Comparison of ENCODE assay signal across 8 cellular contexts in genomic region chr18:32158108-32158624, GRCh38. TPM values are rescaled to one million over a fixed set of nuclear protein-coding genes. Genes with fewer than 3 reads are reported as not detected.
DNase-seq lines count a peak whose midpoint lies in the region; ATAC-seq, FAIRE-seq and TF ChIP-seq lines count a peak whose summit lies in the region.

No MANE protein-coding gene starts in this region.

- no TSS peak for BruUV-seq in HepG2 (replicated peaks; lab: Mats Ljungman, UMichigan)

- no peaks in the 10 kb centered on the region for H3K36me3 Mint-ChIP-seq in CD14-positive monocyte

- CTCF ChIA-PET in HepG2 (lab: Yijun Ruan, JAX; ENCODE audit: low intra/inter-chr PET ratio, low total read pairs), result interaction anchor here (1.2 to 3.8 kb wide), 3 partner anchors 113 to 393 kb away, joined by 3 to 84 read pairs (median 5); no protein-coding TSS in a partner anchor

- TF ChIP-seq RAD21 in HepG2 (CRISPR knock-in tag; IDR thresholded peaks at IDR 0.05), result peak; percentile 82

- POLR2A ChIA-PET in HepG2 (lab: Yijun Ruan, JAX), result interaction anchor here (0.9 to 1.2 kb wide), 2 partner anchors 114 to 313 kb away, joined by 3 to 4 read pairs; partner anchors contain the start of gene GAREM1

- H3K79me2 ChIP-seq in HepG2 (ENCODE audit: insufficient read depth, low read length), result no peaks in the 10 kb centered on the region

- WGBS in HepG2 (ENCODE audit: low lambda C conversion rate), result 3% methylated on average over 22 of the region's 22 CpGs

- intact Hi-C loops in CD14-positive monocyte (cut with micrococcal nuclease) (no loop called here), colonic mucosa (cut with DNase I) (loop anchor here (2.0 to 5.0 kb wide), 3 partner anchors 109 to 395 kb away; partner anchors contain the start of gene GAREM1), HepG2 (cut with micrococcal nuclease; ENCODE audit: unreplicated experiment) (loop anchor here (1.0 to 5.0 kb wide), 6 partner anchors 81 to 391 kb away; partner anchors contain the start of gene GAREM1)

- peak overlapping the region; percentile 51 to 86 for H3K4me3 Mint-ChIP-seq in CD14-positive monocyte

- peak; percentile 82 for FAIRE-seq in HepG2 (lab: Jason Lieb, UNC)

- TF ChIP-seq EP300 in HepG2 (IDR thresholded peaks at IDR 0.05; ENCODE audit: low read depth in 2 of 2, low read length in 2 of 2) (no peak), HepG2 (CRISPR knock-in tag; IDR thresholded peaks at IDR 0.05; ENCODE audit: borderline replicate concordance) (no peak)

- H3K9ac ChIP-seq in colonic mucosa (ENCODE audit: low read depth in 2 of 2, low read length in 2 of 2) (no peak overlapping the region), HepG2 (ENCODE audit: insufficient read depth, low read depth, low read length) (no peak overlapping the region)

- no peaks in the 10 kb centered on the region for H4K20me1 ChIP-seq in HepG2 (ENCODE audit: insufficient read depth, low read length)

- peaks cover 25% of the 10 kb centered on the region for H3K4me1 Mint-ChIP-seq in CD14-positive monocyte

- no peaks in the 10 kb centered on the region for H3K36me3 ChIP-seq in colonic mucosa
- no peaks in the 10 kb centered on the region for H3K36me3 ChIP-seq in HepG2 (replicated peaks in 1 of 2; ENCODE audit: control insufficient read depth in 1 of 2, insufficient read depth in 2 of 2, low read length in 2 of 2)

- ATAC-seq in GM19351 (IDR thresholded peaks at IDR 0.05; ENCODE audit: unreplicated experiment), result peak; percentile 92
- peak; percentile 83 for ATAC-seq in HG03460 (IDR thresholded peaks at IDR 0.05; ENCODE audit: unreplicated experiment)
- peak; percentile 98 for ATAC-seq in HepG2

- H3K4me3 ChIP-seq in colonic mucosa (peak overlapping the region; percentile 9), HepG2 (replicated peaks in 1 of 3; ENCODE audit: insufficient read depth in 1 of 3, low read depth in 2 of 3, low read length in 3 of 3) (peak overlapping the region in 2 of 3 experiments; percentile 40 to 57; a peak in 3 of 6 replicates)

- peaks cover 2 to 15% (median 8%) of the 10 kb centered on the region in 7 donors for H3K9me3 Mint-ChIP-seq in CD14-positive monocyte

- TF ChIP-seq POLR2A in HepG2 (IDR thresholded peaks at IDR 0.05; ENCODE audit: insufficient read depth in 1 of 2, low read depth in 2 of 2, low read length in 2 of 2), result no peak

- H2AFZ ChIP-seq in HepG2 (ENCODE audit: low read length), result peak overlapping the region; percentile 52

- H3K27ac ChIP-seq in colonic mucosa, result peak overlapping the region; percentile 41
- no peak overlapping the region for H3K27ac ChIP-seq in HepG2 (ENCODE audit: extremely low read length, insufficient read depth, low read length)

- peak overlapping the region; percentile 95 for H3K4me2 ChIP-seq in HepG2 (ENCODE audit: low read depth, low read length)

- H3K4me1 ChIP-seq in colonic mucosa (no peaks in the 10 kb centered on the region), HepG2 (ENCODE audit: insufficient read depth, low read length) (peaks cover 6% of the 10 kb centered on the region; the same call in 1 of the 2 replicates)

- DNase-seq in CD14-positive monocyte (ENCODE audit: low spot score) (peak; percentile 60), NCI-H510A (lab: John Stamatoyannopoulos, UW) (peak; percentile 92), colonic mucosa (peak; percentile 89), HepG2 (ENCODE audit: low spot score) (peak; percentile 81)
- DNase-seq in activated CD4-positive, alpha-beta T cell treated with anti-CD3 and anti-CD28 coated beads for 4 hours, result peak; percentile 66 to 71
- peak; percentile 44 to 45 for DNase-seq in stimulated activated CD4-positive, alpha-beta T cell treated with anti-CD3 and anti-CD28 coated beads, Interleukin-4, amount 100 ng/mL, for 48 hours (ENCODE audit: low read depth in 2 of 2)

- in situ Hi-C loops in HepG2 (cut with HindIII; ENCODE audit: extremely low pct_ligation_motif_present, low pct_unique_long_range_greater_than_20kb), result loop anchor here (10.0 kb wide), 1 partner anchor 107 kb away; no protein-coding TSS in a partner anchor

- peaks cover 10 to 13% (median 10%) of the 10 kb centered on the region in 3 donors for H3K27me3 Mint-ChIP-seq in CD14-positive monocyte (ENCODE audit: low read depth in 3 of 3)

- TF ChIP-seq CTCF in CD14-positive monocyte (IDR thresholded peaks at IDR 0.05) (peak; percentile 81), colonic mucosa (IDR thresholded peaks at IDR 0.05) (peak; percentile 78), HepG2 (CRISPR knock-in tag; IDR thresholded peaks at IDR 0.05) (peak; percentile 94)

- H3K27ac Mint-ChIP-seq in CD14-positive monocyte, result peak overlapping the region in 2 of 7 donors; percentile 18 to 58

- H3K9me3 ChIP-seq in colonic mucosa, result no peaks in the 10 kb centered on the region
- H3K9me3 ChIP-seq in HepG2 (ENCODE audit: low read length), result no peaks in the 10 kb centered on the region

- H3K27me3 ChIP-seq in colonic mucosa, result no peaks in the 10 kb centered on the region
- peaks cover 1 to 3% of the 10 kb centered on the region in 2 experiments; a peak in 3 of 5 replicates for H3K27me3 ChIP-seq in HepG2 (ENCODE audit: control insufficient read depth in 1 of 2, insufficient read depth in 2 of 2, low read length in 2 of 2)

TF ChIP-seq in HepG2, 621 proteins besides CTCF, POLR2A, EP300 and RAD21 (continues in another document):
- TF ChIP-seq SMAD9 (CRISPR knock-in tag; IDR thresholded peaks at IDR 0.05) (no peak), SOX5 (CRISPR knock-in tag; IDR thresholded peaks at IDR 0.05; ENCODE audit: borderline replicate concordance) (no peak), ZNF550 (CRISPR knock-in tag; IDR thresholded peaks at IDR 0.05; ENCODE audit: borderline replicate concordance) (no peak), ZNF17 (CRISPR knock-in tag; IDR thresholded peaks at IDR 0.05) (no peak), ZNF784 (CRISPR knock-in tag; IDR thresholded peaks at IDR 0.05; ENCODE audit: borderline replicate concordance) (0 out of 2 replicates have a peak, but pooled peaks have one; percentile 42), PHF21A (CRISPR knock-in tag; IDR thresholded peaks at IDR 0.05) (peak; percentile 29; the same call in 1 of the 2 replicates), ZNF12 (CRISPR knock-in tag; IDR thresholded peaks at IDR 0.05) (no peak), SIX1 (CRISPR knock-in tag; IDR thresholded peaks at IDR 0.05; ENCODE audit: borderline replicate concordance) (peak; percentile 64; the same call in 1 of the 2 replicates), RXRA (CRISPR knock-in tag; IDR thresholded peaks at IDR 0.05) (no peak), ATF3 (CRISPR knock-in tag; IDR thresholded peaks at IDR 0.05) (no peak), SRSF4 (IDR thresholded peaks at IDR 0.05; ENCODE audit: low read depth, low read length, poor library complexity, severe bottlenecking) (no peak)

RNA-seq across cellular contexts. Expression of gene MEP1B, which starts 31.7 kb away (rescaled TPM):
- polyA plus RNA-seq in CD14-positive monocyte, result not detected
- total RNA-seq in colonic mucosa, result 1 to 10 TPM; 1.8 to 4.6 TPM
- total RNA-seq in HepG2 (2016; rRNA removed; fragmentation: Illumina TruSeq; extraction: Trizol), result not detected in 2 replicates
- total RNA-seq in HepG2 (2016; cell fraction: cytosol; rRNA removed; fragmentation: Illumina TruSeq; extraction: Trizol; ENCODE audit: low read depth), result not detected in 2 replicates
- total RNA-seq in HepG2 (2016; cell fraction: insoluble cytoplasmic fraction; rRNA removed; fragmentation: Illumina TruSeq; extraction: Trizol), result not detected in 2 replicates
- not detected in 2 replicates for total RNA-seq in HepG2 (2016; cell fraction: membrane; rRNA removed; fragmentation: Illumina TruSeq; extraction: Trizol)
- total RNA-seq in HepG2 (2016; cell fraction: nucleus; rRNA removed; fragmentation: Illumina TruSeq; extraction: Trizol), result not detected in 2 replicates
- polyA plus RNA-seq in HepG2 (2011; rRNA removed), result not detected in 2 replicates
- not detected in 2 replicates for polyA plus RNA-seq in HepG2 (2011; cell fraction: cytosol; rRNA removed)
- polyA plus RNA-seq in HepG2 (2011; cell fraction: nucleus; rRNA removed), result not detected in 2 replicates
- polyA plus RNA-seq in HepG2 (2012), result not detected in 2 replicates
- polyA plus RNA-seq in HepG2 (2016; cell fraction: cytosol; fragmentation: Illumina TruSeq; extraction: Trizol; ENCODE audit: low read depth), result not detected in 2 replicates
- polyA plus RNA-seq in HepG2 (2016; cell fraction: insoluble cytoplasmic fraction; fragmentation: Illumina TruSeq; extraction: Trizol; ENCODE audit: low read depth), result not detected in 2 replicates
- polyA plus RNA-seq in HepG2 (2016; cell fraction: membrane; fragmentation: Illumina TruSeq; extraction: Trizol; ENCODE audit: low read depth), result not detected in 2 replicates
- polyA plus RNA-seq in HepG2 (2016; cell fraction: nucleus; fragmentation: Illumina TruSeq; extraction: Trizol; ENCODE audit: insufficient read depth, low read depth), result not detected in 2 replicates
- not detected in 2 replicates for polyA minus RNA-seq in HepG2 (2011; rRNA and poly(A)+ RNA removed; ENCODE audit: low replicate concordance)
- polyA minus RNA-seq in HepG2 (2011; cell fraction: cytosol; rRNA and poly(A)+ RNA removed), result not detected in 2 replicates
- not detected in 2 replicates for polyA minus RNA-seq in HepG2 (2011; cell fraction: nucleus; rRNA and poly(A)+ RNA removed)

Comparison
In these comparisons a context has a peak if more than half of its experiments do, and no peak if none do; other contexts are left out.
1. intact Hi-C loops: an anchor here in colonic mucosa (2.0 to 5.0 kb wide) and HepG2 (1.0 to 5.0 kb wide); none called in CD14-positive monocyte.